In the genomic region with DNA sequence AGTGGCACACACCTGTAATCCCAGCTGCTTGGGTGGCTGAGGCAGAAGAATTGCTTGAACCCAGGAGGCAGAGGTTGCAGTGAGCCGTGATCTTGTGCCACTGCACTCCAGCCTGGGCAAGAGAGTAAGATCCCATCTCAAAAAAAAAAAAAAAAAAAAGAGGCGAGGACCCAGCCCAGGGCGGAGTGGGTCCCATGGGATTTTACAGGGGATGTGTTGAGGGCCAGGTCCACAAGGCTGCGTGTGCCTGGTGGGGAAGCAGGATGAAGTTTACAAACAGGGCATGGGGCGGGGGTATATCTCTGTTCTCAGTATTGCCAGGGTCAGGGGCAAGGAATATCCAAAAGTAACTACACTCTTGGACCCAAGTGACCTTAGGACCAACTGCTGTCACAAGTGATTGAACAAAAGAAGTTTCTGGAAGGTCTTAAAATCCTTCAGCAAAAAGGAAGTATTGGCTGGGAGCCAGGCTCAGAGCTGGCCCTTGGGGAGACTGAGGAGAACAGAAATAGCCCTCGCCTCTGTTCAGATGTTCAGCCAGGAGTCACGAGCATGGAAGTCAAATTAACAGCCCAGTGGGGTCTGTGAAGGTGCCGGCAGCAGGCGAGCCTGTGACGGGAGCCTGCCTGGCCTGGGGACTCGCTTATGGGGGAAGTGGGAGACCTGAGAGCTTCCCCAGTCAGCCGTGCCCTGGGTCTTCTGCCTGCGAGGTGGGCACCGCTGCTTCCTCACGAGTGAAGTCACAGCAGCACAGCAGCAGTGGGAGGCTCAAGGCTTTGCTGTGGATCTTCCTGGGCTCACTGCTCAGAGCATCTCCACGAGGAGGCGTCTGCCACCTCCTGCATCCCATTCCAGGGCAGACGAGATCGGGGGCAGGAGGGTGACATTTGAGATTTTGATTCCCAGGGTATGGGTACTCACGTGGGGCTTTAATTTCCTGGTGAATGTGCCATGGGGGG, we compare ENCODE assay signal across 11 cellular contexts. TPM values are rescaled to one million over a fixed set of nuclear protein-coding genes. Genes with fewer than 3 reads are reported as not detected.
DNase-seq lines count a peak whose midpoint lies in the region; ATAC-seq and TF ChIP-seq lines count a peak whose summit lies in the region.
"Had no signal": no experiment of that assay in that cellular context is flagged by ENCODE, and none has a peak within 500 bp of the region (broad histone marks: within the 10 kb centered on the region; RNA-seq: fewer than 3 reads in every experiment).

No MANE protein-coding gene starts in this region.

- H3K27ac ChIP-seq in cardiac muscle cell, result peak overlapping the region; percentile 48
- H3K27ac ChIP-seq in esophagus (ENCODE audit: low read depth in 2 of 2, low read length in 1 of 2), result peak overlapping the region; percentile 5 to 11
- no peak overlapping the region for H3K27ac ChIP-seq in neural progenitor cell
- H3K27ac ChIP-seq: lower lobe of right lung had no signal

- peaks cover 8% of the 10 kb centered on the region for H3K4me1 ChIP-seq in cardiac muscle cell (ENCODE audit: low read depth)
- peaks cover 4 to 13% of the 10 kb centered on the region in 2 donors for H3K4me1 ChIP-seq in esophagus (ENCODE audit: control insufficient read depth in 2 of 2, insufficient read depth in 2 of 2, low read length in 1 of 2)
- peaks cover 16% of the 10 kb centered on the region for H3K4me1 ChIP-seq in neural progenitor cell

- DNase-seq in cardiac muscle cell (ENCODE audit: low read depth in 1 of 2, low spot score in 1 of 2) (peak in 1 of 2 donors; percentile 22), Right ventricle myocardium inferior (ENCODE audit: missing footprints) (no peak), neural progenitor cell (ENCODE audit: low spot score) (no peak)
- no peak for DNase-seq in activated effector memory CD4-positive, alpha-beta T cell treated with Interleukin-2 at 50 U/mL for 16 hours
- DNase-seq: lower lobe of right lung had no signal

- peaks cover 6% of the 10 kb centered on the region for H3K36me3 Mint-ChIP-seq in neural progenitor cell

- no peak overlapping the region for H2AFZ ChIP-seq in neural progenitor cell (replicated peaks)

- H3K36me3 ChIP-seq in cardiac muscle cell (no peaks in the 10 kb centered on the region), esophagus (ENCODE audit: control insufficient read depth in 2 of 2, insufficient read depth in 2 of 2, low read length in 1 of 2) (peaks cover 0 to 2% of the 10 kb centered on the region in 2 donors), neural progenitor cell (no peaks in the 10 kb centered on the region)
- H3K36me3 ChIP-seq: HAP-1 had no signal

- H3K4me1 Mint-ChIP-seq in neural progenitor cell, result peaks cover 41% of the 10 kb centered on the region

- peaks cover 50% of the 10 kb centered on the region for H3K79me2 ChIP-seq in neural progenitor cell (ENCODE audit: low read depth)

- H3K9me3 ChIP-seq in cardiac muscle cell (ENCODE audit: low read depth) (no peaks in the 10 kb centered on the region), esophagus (ENCODE audit: control insufficient read depth in 2 of 2, insufficient read depth in 1 of 2, low read depth in 1 of 2, low read length in 1 of 2) (no peaks in the 10 kb centered on the region), neural progenitor cell (ENCODE audit: low read depth) (no peaks in the 10 kb centered on the region)
- H3K9me3 ChIP-seq: HAP-1, lower lobe of right lung had no signal

- WGBS in esophagus, 2 donors, result 69 to 77% methylated on average over 20 of the region's 20 CpGs

- H3K9me3 Mint-ChIP-seq in neural progenitor cell, result no peaks in the 10 kb centered on the region

- H3K4me3 ChIP-seq in cardiac muscle cell (no peak overlapping the region), esophagus (ENCODE audit: low read depth in 1 of 2, low read length in 2 of 2) (no peak overlapping the region), neural progenitor cell (no peak overlapping the region)
- H3K4me3 ChIP-seq: HAP-1, lower lobe of right lung, skin epidermis had no signal

- intact Hi-C loops in Right ventricle myocardium inferior (cut with DNase I), result loop anchor here (2.0 kb wide), 1 partner anchor 55 kb away; no protein-coding TSS in a partner anchor

- H3K4me2 ChIP-seq in neural progenitor cell, result no peak overlapping the region

- H3K4me3 Mint-ChIP-seq in neural progenitor cell, result no peak overlapping the region

- TF ChIP-seq CTCF in cardiac muscle cell (IDR thresholded peaks at IDR 0.05; ENCODE audit: low read depth, low read length) (no peak), neural progenitor cell (IDR thresholded peaks at IDR 0.05) (no peak)

- H3K27me3 ChIP-seq in cardiac muscle cell, result no peaks in the 10 kb centered on the region
- H3K27me3 ChIP-seq in esophagus (ENCODE audit: control insufficient read depth in 1 of 2, insufficient read depth in 2 of 2, low read length in 2 of 2), result no peaks in the 10 kb centered on the region
- peaks cover 4% of the 10 kb centered on the region for H3K27me3 ChIP-seq in neural progenitor cell

- H3K27ac Mint-ChIP-seq in neural progenitor cell, result peak overlapping the region; percentile 58

- H3F3A ChIP-seq in neural progenitor cell (ENCODE audit: low read depth), result peaks cover 17% of the 10 kb centered on the region

- ATAC-seq in Right ventricle myocardium inferior (no peak), GM21576 (IDR thresholded peaks at IDR 0.05; ENCODE audit: unreplicated experiment) (no peak), GM19328 (IDR thresholded peaks at IDR 0.05; ENCODE audit: unreplicated experiment) (no peak), GM21360 (IDR thresholded peaks at IDR 0.05; ENCODE audit: unreplicated experiment) (no peak)
- ATAC-seq: lower lobe of right lung had no signal

- H4K20me1 ChIP-seq in neural progenitor cell (ENCODE audit: low read depth), result peaks cover 73% of the 10 kb centered on the region

- H3K27me3 Mint-ChIP-seq in neural progenitor cell (ENCODE audit: insufficient read depth, low read depth), result peaks cover 5% of the 10 kb centered on the region

- H3K9ac ChIP-seq in neural progenitor cell, result no peak overlapping the region

RNA-seq across cellular contexts. Expression of a gene that starts 6.4 kb away (rescaled TPM):
- total RNA-seq in cardiac muscle cell (47.9 and 50.8 TPM in 2 replicates), Right ventricle myocardium inferior (33.2 TPM), neural progenitor cell (ENCODE audit: low replicate concordance) (38.5 and 42.2 TPM in 2 replicates)
- polyA plus RNA-seq in cardiac muscle cell (17.7 and 20.8 TPM in 2 replicates), esophagus (10 to 100 TPM; 24.2 to 41.2 TPM)

RNA-seq across cellular contexts. Expression of a gene that starts 6.7 kb away (rescaled TPM):
- total RNA-seq in cardiac muscle cell (4.1 and 14.2 TPM in 2 replicates), Right ventricle myocardium inferior (5.4 TPM), neural progenitor cell (ENCODE audit: low replicate concordance) (15.6 and 16.3 TPM in 2 replicates)
- polyA plus RNA-seq in cardiac muscle cell (11.5 and 16.3 TPM in 2 replicates), esophagus (1 to 10 TPM; 7.8 to 9.3 TPM)

RNA-seq across cellular contexts. Expression of a gene that starts 55.3 kb away (rescaled TPM):
- 31.8 and 53.4 TPM in 2 replicates for total RNA-seq in cardiac muscle cell
- 18.1 and 27.1 TPM in 2 replicates for polyA plus RNA-seq in cardiac muscle cell
- total RNA-seq in Right ventricle myocardium inferior, result 16.0 TPM
- polyA plus RNA-seq in esophagus, result 1 to 10 TPM; 1.0 to 1.9 TPM
- total RNA-seq in neural progenitor cell (ENCODE audit: low replicate concordance), result 16.3 and 36.8 TPM in 2 replicates
